16 cellular contexts compared by ENCODE assay signal in genomic region chr16:23650674-23651073, GRCh38. TPM values are rescaled to one million over a fixed set of nuclear protein-coding genes. Genes with fewer than 3 reads are reported as not detected.
DNase-seq lines count a peak whose midpoint lies in the region; ATAC-seq and TF ChIP-seq lines count a peak whose summit lies in the region.
"Had no signal": no experiment of that assay in that cellular context is flagged by ENCODE, and none has a peak within 500 bp of the region (broad histone marks: within the 10 kb centered on the region; RNA-seq: fewer than 3 reads in every experiment).

No MANE protein-coding gene starts in this region.

- H3K9me3 ChIP-seq in IMR-90 (ENCODE audit: control insufficient read depth, insufficient read depth, low read length) (no peaks in the 10 kb centered on the region), neural progenitor cell (ENCODE audit: low read depth) (no peaks in the 10 kb centered on the region)
- H3K9me3 ChIP-seq: left lung had no signal

- no TSS peak for BruUV-seq in IMR-90 (replicated peaks; lab: Mats Ljungman, UMichigan)

- peaks cover 43% of the 10 kb centered on the region for H3K79me2 ChIP-seq in neural progenitor cell (ENCODE audit: low read depth)

- H3K4me2 ChIP-seq in IMR-90 (ENCODE audit: low read depth, low read length): no peak overlapping the region
- no peak overlapping the region for H3K4me2 ChIP-seq in neural progenitor cell
- H3K4me2 ChIP-seq: GM23338 had no signal

- TF ChIP-seq CTCF in IMR-90 (conservative IDR thresholded peaks at IDR 0.05; ENCODE audit: low read depth, low read length): no peak
- no peak for TF ChIP-seq CTCF in brain microvascular endothelial cell (IDR thresholded peaks at IDR 0.05; ENCODE audit: low read depth, low read length, missing control alignments)
- no peak for TF ChIP-seq CTCF in neural progenitor cell (IDR thresholded peaks at IDR 0.05)

- peaks cover 24% of the 10 kb centered on the region for H3K36me3 Mint-ChIP-seq in neural progenitor cell
- peaks cover 62% of the 10 kb centered on the region for H3K36me3 Mint-ChIP-seq in T-helper 2 cell treated with Interferon-gamma antibody and Interleukin-4, amounts not matched to agents 5 μg/mL and 100 μg/mL, for 36 hours (ENCODE audit: low read depth)

- intact Hi-C loops in IMR-90 (cut with micrococcal nuclease): no loop called here

- H2AK5ac ChIP-seq in IMR-90 (ENCODE audit: low read depth, low read length): no peak overlapping the region

- H3K27me3 ChIP-seq in IMR-90 (ENCODE audit: control insufficient read depth, insufficient read depth, low read length) (no peaks in the 10 kb centered on the region), brain microvascular endothelial cell (replicated peaks) (no peaks in the 10 kb centered on the region), neural progenitor cell (no peaks in the 10 kb centered on the region)
- H3K27me3 ChIP-seq: left lung had no signal

- no peak overlapping the region for H3K14ac ChIP-seq in IMR-90 (replicated peaks; ENCODE audit: low read depth, low read length)

- no peaks in the 10 kb centered on the region for H3F3A ChIP-seq in neural progenitor cell (ENCODE audit: low read depth)

- H3K9me3 Mint-ChIP-seq in neural progenitor cell: no peaks in the 10 kb centered on the region
- no peaks in the 10 kb centered on the region for H3K9me3 Mint-ChIP-seq in T-helper 2 cell treated with Interferon-gamma antibody and Interleukin-4, amounts not matched to agents 5 μg/mL and 100 μg/mL, for 36 hours
- H3K9me3 Mint-ChIP-seq: activated naive CD8-positive, alpha-beta T cell treated with anti-CD3 and anti-CD28 coated beads, Interleukin-2, amount 10 ng/mL, durations not matched to agents 7 days and 5 days; CD8-positive, alpha-beta memory T cell; GM23338 had no signal

- H2BK5ac ChIP-seq in IMR-90 (ENCODE audit: low read depth, low read length, poor library complexity, severe bottlenecking): no peak overlapping the region

- no peaks in the 10 kb centered on the region for H3K4me1 ChIP-seq in IMR-90 (ENCODE audit: control insufficient read depth, insufficient read depth, low read length)
- H3K4me1 ChIP-seq in neural progenitor cell: no peaks in the 10 kb centered on the region

- H3K4me1 Mint-ChIP-seq in neural progenitor cell: no peaks in the 10 kb centered on the region
- peaks cover 24% of the 10 kb centered on the region for H3K4me1 Mint-ChIP-seq in T-helper 2 cell treated with Interferon-gamma antibody and Interleukin-4, amounts not matched to agents 5 μg/mL and 100 μg/mL, for 36 hours (ENCODE audit: low read depth)
- H3K4me1 Mint-ChIP-seq: GM23338 had no signal

- no peak overlapping the region for H3K9ac ChIP-seq in IMR-90 (ENCODE audit: low read depth, low read length)
- H3K9ac ChIP-seq in neural progenitor cell: no peak overlapping the region

- H3K4me3 Mint-ChIP-seq in neural progenitor cell: no peak overlapping the region
- no peak overlapping the region for H3K4me3 Mint-ChIP-seq in T-helper 2 cell treated with Interferon-gamma antibody and Interleukin-4, amounts not matched to agents 5 μg/mL and 100 μg/mL, for 36 hours
- H3K4me3 Mint-ChIP-seq: activated naive CD8-positive, alpha-beta T cell treated with anti-CD3 and anti-CD28 coated beads, Interleukin-2, amount 10 ng/mL, durations not matched to agents 7 days and 5 days; GM23338 had no signal

- H3K4me3 ChIP-seq in IMR-90 (ENCODE audit: insufficient read depth, low read depth, low read length) (no peak overlapping the region), brain microvascular endothelial cell (ENCODE audit: low read depth, low read length) (no peak overlapping the region), neural progenitor cell (no peak overlapping the region)
- H3K4me3 ChIP-seq: GM23338, left lung had no signal

- no CpG with 5 or more reads among the region's 2 CpGs for WGBS in IMR-90 (ENCODE audit: extremely low coverage in 2 of 2, insufficient read length in 1 of 2), 2 experiments

- no peak overlapping the region for H3K4ac ChIP-seq in IMR-90 (ENCODE audit: low read depth, low read length)

- no peak for ATAC-seq in IMR-90 (ENCODE audit: low read depth)
- ATAC-seq: GM23338, left lung had no signal

- dilution Hi-C loops in IMR-90 (cut with HindIII; ENCODE audit: low sequenced_read_pairs, unreplicated experiment): no loop called here

- no peak overlapping the region for H2AK9ac ChIP-seq in IMR-90 (replicated peaks; ENCODE audit: low read depth, low read length, poor library complexity)

- DNase-seq in activated CD4-positive, alpha-beta T cell treated with anti-CD3 and anti-CD28 coated beads for 48 hours: peak; percentile 13
- DNase-seq in activated CD4-positive, alpha-beta T cell treated with anti-CD3 and anti-CD28 coated beads, Interleukin-2, amount 50 U/mL, for 1 hour: no peak
- DNase-seq in IMR-90: peak; percentile 20
- DNase-seq in brain microvascular endothelial cell: peak; percentile 3
- peak; percentile 24 for DNase-seq in neural progenitor cell (ENCODE audit: low spot score)
- no peak for DNase-seq in germinal center (ENCODE audit: low spot score)
- no peak for DNase-seq in NCI-H128 (lab: John Stamatoyannopoulos, UW; ENCODE audit: unreplicated experiment)
- no peak for DNase-seq in T-helper 2 cell treated with Interferon-gamma antibody and Interleukin-4, amounts not matched to agents 5 μg/mL and 100 μg/mL, for 36 hours (ENCODE audit: low spot score)
- DNase-seq: activated naive CD8-positive, alpha-beta T cell treated with anti-CD3 and anti-CD28 coated beads, Interleukin-2, amount 10 ng/mL, durations not matched to agents 7 days and 5 days; CD8-positive, alpha-beta memory T cell; cerebellar nuclear complex; left lung; NCI-H187 treated with DMSO at 0.1 percent for 48 hours; SHP77 treated with DMSO at 0.1 percent for 48 hours; T1000 had no signal

- H3K56ac ChIP-seq in IMR-90 (ENCODE audit: extremely low read depth, insufficient read depth, low read length): no peak overlapping the region

- POLR2A ChIA-PET in IMR-90 (lab: Charles Lee; ENCODE audit: unreplicated experiment): no interaction called here

- peaks cover 16 to 32% of the 10 kb centered on the region in 2 experiments for H3K79me1 ChIP-seq in IMR-90 (ENCODE audit: low read depth in 1 of 2, low read length in 2 of 2)

- H3K18ac ChIP-seq in IMR-90 (ENCODE audit: low read depth, low read length): no peak overlapping the region

- TF ChIP-seq RAD21 in IMR-90 (IDR thresholded peaks at IDR 0.05; ENCODE audit: low read length): no peak

- peaks cover 31% of the 10 kb centered on the region for H4K20me1 ChIP-seq in IMR-90 (ENCODE audit: insufficient read depth, low read length)
- H4K20me1 ChIP-seq in neural progenitor cell (ENCODE audit: low read depth): peaks cover 14% of the 10 kb centered on the region

- CTCF ChIA-PET in IMR-90 (lab: Yijun Ruan, JAX): no interaction called here

- H4K91ac ChIP-seq in IMR-90 (ENCODE audit: insufficient read depth, low read depth, low read length): no peak overlapping the region

- no peak for TF ChIP-seq POLR2A in IMR-90 (IDR thresholded peaks at IDR 0.05; ENCODE audit: low read depth, low read length)

- in situ Hi-C loops in IMR-90 (cut with MboI; ENCODE audit: low sequenced_read_pairs): no loop called here
- in situ Hi-C loops in brain microvascular endothelial cell (cut with HindIII; ENCODE audit: low pct_ligation_motif_present, low sequenced_read_pairs): no loop called here

- no peak overlapping the region for H3K27ac Mint-ChIP-seq in neural progenitor cell
- no peak overlapping the region for H3K27ac Mint-ChIP-seq in T-helper 2 cell treated with Interferon-gamma antibody and Interleukin-4, amounts not matched to agents 5 μg/mL and 100 μg/mL, for 36 hours
- H3K27ac Mint-ChIP-seq: activated naive CD8-positive, alpha-beta T cell treated with anti-CD3 and anti-CD28 coated beads, Interleukin-2, amount 10 ng/mL, durations not matched to agents 7 days and 5 days; GM23338 had no signal

- no peaks in the 10 kb centered on the region for H3K27me3 Mint-ChIP-seq in neural progenitor cell (ENCODE audit: insufficient read depth, low read depth)
- no peaks in the 10 kb centered on the region for H3K27me3 Mint-ChIP-seq in T-helper 2 cell treated with Interferon-gamma antibody and Interleukin-4, amounts not matched to agents 5 μg/mL and 100 μg/mL, for 36 hours (ENCODE audit: low read depth)
- H3K27me3 Mint-ChIP-seq: activated naive CD8-positive, alpha-beta T cell treated with anti-CD3 and anti-CD28 coated beads, Interleukin-2, amount 10 ng/mL, durations not matched to agents 7 days and 5 days; CD8-positive, alpha-beta memory T cell had no signal

- no peak overlapping the region for H2AFZ ChIP-seq in IMR-90 (replicated peaks; ENCODE audit: low read length, poor library complexity)
- no peak overlapping the region for H2AFZ ChIP-seq in neural progenitor cell (replicated peaks)
- H2AFZ ChIP-seq: GM23338 had no signal

- no peak overlapping the region for H4K5ac ChIP-seq in IMR-90 (ENCODE audit: low read depth, low read length)

- H2BK120ac ChIP-seq in IMR-90 (ENCODE audit: low read depth, low read length): no peak overlapping the region

- no peak overlapping the region for H2BK15ac ChIP-seq in IMR-90 (ENCODE audit: low read depth, low read length)

- H3K36me3 ChIP-seq in IMR-90 (ENCODE audit: control insufficient read depth, insufficient read depth, low read length) (peaks cover 16% of the 10 kb centered on the region), brain microvascular endothelial cell (replicated peaks) (peaks cover 30% of the 10 kb centered on the region), neural progenitor cell (no peaks in the 10 kb centered on the region)

- H3K23ac ChIP-seq in IMR-90 (ENCODE audit: low read depth, low read length): no peak overlapping the region

- H2BK20ac ChIP-seq in IMR-90 (ENCODE audit: low read depth, low read length): no peak overlapping the region

- no peak overlapping the region for H4K8ac ChIP-seq in IMR-90 (ENCODE audit: low read depth in 2 of 2, low read length in 2 of 2)

- no peaks in the 10 kb centered on the region for H3K9me1 ChIP-seq in IMR-90 (ENCODE audit: insufficient read depth, low read length)

- H3K27ac ChIP-seq in IMR-90 (ENCODE audit: insufficient read depth, low read length) (no peak overlapping the region), brain microvascular endothelial cell (no peak overlapping the region), neural progenitor cell (no peak overlapping the region)

RNA-seq across cellular contexts. Expression of gene DCTN5, which starts 9.4 kb away (rescaled TPM):
- total RNA-seq in IMR-90 (2012; rRNA removed) (111 and 121 TPM in 2 replicates), neural progenitor cell (ENCODE audit: low replicate concordance) (35.7 and 40.3 TPM in 2 replicates)
- polyA plus RNA-seq in IMR-90 (2012; rRNA removed): 43.3 and 49.6 TPM in 2 replicates
- 10.9 and 13.9 TPM in 2 replicates for polyA plus RNA-seq in IMR-90 (2012; cell fraction: cytosol; rRNA removed)
- 14.4 and 61.6 TPM in 2 replicates for polyA plus RNA-seq in IMR-90 (2012; cell fraction: nucleus; rRNA removed; ENCODE audit: low replicate concordance)

RNA-seq across cellular contexts. Expression of gene PALB2, which starts 9.6 kb away (rescaled TPM):
- total RNA-seq in IMR-90 (2012; rRNA removed) (8.6 and 11.7 TPM in 2 replicates), neural progenitor cell (ENCODE audit: low replicate concordance) (11.4 and 23.3 TPM in 2 replicates)
- polyA plus RNA-seq in IMR-90 (2012; rRNA removed): 3.1 and 4.1 TPM in 2 replicates
- polyA plus RNA-seq in IMR-90 (2012; cell fraction: cytosol; rRNA removed): 0.63 and 0.70 TPM in 2 replicates
- polyA plus RNA-seq in IMR-90 (2012; cell fraction: nucleus; rRNA removed; ENCODE audit: low replicate concordance): 1.1 and 5.1 TPM in 2 replicates

RNA-seq across cellular contexts. Expression of gene PLK1, which starts 28.0 kb away (rescaled TPM):
- total RNA-seq in IMR-90 (2012; rRNA removed) (19.4 and 20.0 TPM in 2 replicates), neural progenitor cell (ENCODE audit: low replicate concordance) (93.5 and 105 TPM in 2 replicates)
- polyA plus RNA-seq in IMR-90 (2012; rRNA removed): 59.0 and 67.8 TPM in 2 replicates
- polyA plus RNA-seq in IMR-90 (2012; cell fraction: cytosol; rRNA removed): 37.4 and 47.0 TPM in 2 replicates
- 45.1 and 98.3 TPM in 2 replicates for polyA plus RNA-seq in IMR-90 (2012; cell fraction: nucleus; rRNA removed; ENCODE audit: low replicate concordance)

RNA-seq across cellular contexts. Expression of gene NDUFAB1, which starts 54.6 kb away (rescaled TPM):
- 114 and 117 TPM in 2 replicates for total RNA-seq in IMR-90 (2012; rRNA removed)
- polyA plus RNA-seq in IMR-90 (2012; rRNA removed): 146 and 185 TPM in 2 replicates
- polyA plus RNA-seq in IMR-90 (2012; cell fraction: cytosol; rRNA removed): 210 and 224 TPM in 2 replicates
- 44.0 and 64.7 TPM in 2 replicates for polyA plus RNA-seq in IMR-90 (2012; cell fraction: nucleus; rRNA removed; ENCODE audit: low replicate concordance)
- total RNA-seq in neural progenitor cell (ENCODE audit: low replicate concordance): 122 and 131 TPM in 2 replicates

Comparison
In these comparisons a context has a peak if more than half of its experiments do, and no peak if none do; other contexts are left out.
1. DNase-seq: peak in activated CD4-positive, alpha-beta T cell treated with anti-CD3 and anti-CD28 coated beads for 48 hours (single experiment), IMR-90 (single experiment), brain microvascular endothelial cell (single experiment) and neural progenitor cell (single experiment); none in activated CD4-positive, alpha-beta T cell treated with anti-CD3 and anti-CD28 coated beads, Interleukin-2, amount 50 U/mL, for 1 hour (single experiment), germinal center (single experiment), NCI-H128 (single experiment) and T-helper 2 cell treated with Interferon-gamma antibody and Interleukin-4, amounts not matched to agents 5 μg/mL and 100 μg/mL, for 36 hours (single experiment).